Comparison of ENCODE assay signal across 6 cellular contexts in the genomic region with DNA sequence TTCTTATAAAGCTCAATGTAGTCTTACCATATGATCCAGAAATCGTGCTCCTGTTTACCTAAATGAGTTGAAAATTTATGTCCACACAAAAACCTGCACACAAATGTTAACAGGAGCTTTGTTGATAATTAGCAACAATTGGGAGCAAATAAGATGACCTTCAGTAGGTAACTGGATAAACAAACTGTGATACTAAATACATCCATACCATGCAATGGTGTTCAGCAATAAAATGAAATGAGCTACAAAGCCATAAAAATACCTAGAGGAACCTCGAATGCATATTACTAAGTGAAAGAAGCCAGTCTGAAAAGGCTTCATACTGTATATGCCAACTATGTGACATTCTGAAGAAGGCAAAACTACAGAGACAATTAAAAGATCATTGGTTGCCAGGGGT.
"Had no signal": no experiment of that assay in that cellular context is flagged by ENCODE, and none has a peak within 500 bp of the region (broad histone marks: within the 10 kb centered on the region; RNA-seq: fewer than 3 reads in every experiment).

No MANE protein-coding gene starts in this region.

- H3K4me1 ChIP-seq: HAP-1 had no signal

- H3K27ac ChIP-seq: GM23248 had no signal

- H3K36me3 ChIP-seq: HAP-1 had no signal

- H3K9me3 ChIP-seq: HAP-1 had no signal

- DNase-seq: GM23248, GOT3, H7, IMR-90 had no signal

- H3K4me3 ChIP-seq: GM23248, HAP-1, K562 had no signal
